In genomic region chr5:10233505-10233904, GRCh38 we compare ENCODE assay signal across 10 cellular contexts. TPM values are rescaled to one million over a fixed set of nuclear protein-coding genes. Genes with fewer than 3 reads are reported as not detected.
DNase-seq lines count a peak whose midpoint lies in the region; ATAC-seq and TF ChIP-seq lines count a peak whose summit lies in the region.
"Had no signal": no experiment of that assay in that cellular context is flagged by ENCODE, and none has a peak within 500 bp of the region (broad histone marks: within the 10 kb centered on the region; RNA-seq: fewer than 3 reads in every experiment).

No MANE protein-coding gene starts in this region.

- H3K9me3 ChIP-seq in PC-9 (ENCODE audit: insufficient read depth, low read depth), result no peaks in the 10 kb centered on the region
- no peaks in the 10 kb centered on the region for H3K9me3 ChIP-seq in smooth muscle cell (replicated peaks; ENCODE audit: low read depth)
- H3K9me3 ChIP-seq: BLaER1 treated with 17β-estradiol and CSF1 and Interleukin-3, amounts not matched to agents 10 nM and 100 nM had no signal

- H3K27me3 ChIP-seq in PC-9 (ENCODE audit: insufficient read depth, low read depth) (no peaks in the 10 kb centered on the region), smooth muscle cell (ENCODE audit: low read depth) (no peaks in the 10 kb centered on the region)
- H3K27me3 ChIP-seq: BLaER1 treated with 17β-estradiol and CSF1 and Interleukin-3, amounts not matched to agents 10 nM and 100 nM had no signal

- H2AFZ ChIP-seq in PC-9, result peak overlapping the region; percentile 39
- no peak overlapping the region for H2AFZ ChIP-seq in smooth muscle cell (ENCODE audit: low read depth)

- CTCF ChIA-PET in PC-9 (lab: Charles Lee), result interaction anchor here (0.6 kb wide), 1 partner anchor 87 kb away, joined by 3 read pairs; no protein-coding TSS in a partner anchor

- no peak for ATAC-seq in naive thymus-derived CD8-positive, alpha-beta T cell
- no peak for ATAC-seq in HG02840 (IDR thresholded peaks at IDR 0.05; ENCODE audit: low FRiP score, unreplicated experiment)

- H3K9me2 ChIP-seq in PC-9 (ENCODE audit: insufficient read depth), result no peaks in the 10 kb centered on the region; the same call in 1 of the 2 replicates

- no peak overlapping the region for H3K9ac ChIP-seq in smooth muscle cell (ENCODE audit: low read depth)
- H3K9ac ChIP-seq: BLaER1 treated with 17β-estradiol and CSF1 and Interleukin-3, amounts not matched to agents 10 nM and 100 nM had no signal

- H4K20me1 ChIP-seq in PC-9 (ENCODE audit: insufficient read depth) (no peaks in the 10 kb centered on the region), smooth muscle cell (ENCODE audit: low read depth) (no peaks in the 10 kb centered on the region)

- H3K9me3 Mint-ChIP-seq in naive thymus-derived CD8-positive, alpha-beta T cell, result no peaks in the 10 kb centered on the region
- H3K9me3 Mint-ChIP-seq: stimulated activated naive CD8-positive, alpha-beta T cell treated with anti-CD3 and anti-CD28 coated beads, Interleukin-15, Interleukin-2, amounts not matched to agents 100 ng/mL and 50 ng/mL, for 24 hours had no signal

- no peaks in the 10 kb centered on the region for H3K27me3 Mint-ChIP-seq in naive thymus-derived CD8-positive, alpha-beta T cell
- H3K27me3 Mint-ChIP-seq: stimulated activated naive CD8-positive, alpha-beta T cell treated with anti-CD3 and anti-CD28 coated beads, Interleukin-15, Interleukin-2, amounts not matched to agents 100 ng/mL and 50 ng/mL, for 24 hours had no signal

- H3K4me1 Mint-ChIP-seq in naive thymus-derived CD8-positive, alpha-beta T cell, result peaks cover 0 to 5% (median 0%) of the 10 kb centered on the region in 4 donors

- H3K79me2 ChIP-seq in PC-9 (ENCODE audit: low read depth), result no peaks in the 10 kb centered on the region
- H3K79me2 ChIP-seq in smooth muscle cell (ENCODE audit: low read depth), result no peaks in the 10 kb centered on the region

- no TSS peak for BruUV-seq in PC-9 (replicated peaks; lab: Mats Ljungman, UMichigan)

- H3K4me1 ChIP-seq in PC-9 (replicated peaks; ENCODE audit: insufficient read depth), result peaks cover 6% of the 10 kb centered on the region; the same call in 1 of the 2 replicates
- no peaks in the 10 kb centered on the region for H3K4me1 ChIP-seq in smooth muscle cell (ENCODE audit: low read depth)
- H3K4me1 ChIP-seq: BLaER1 treated with 17β-estradiol and CSF1 and Interleukin-3, amounts not matched to agents 10 nM and 100 nM had no signal

- peak; percentile 36; the same call in 1 of the 2 replicates for TF ChIP-seq CTCF in PC-9 (conservative IDR thresholded peaks at IDR 0.05)
- peak; percentile 28 for TF ChIP-seq CTCF in fibroblast of pulmonary artery (IDR thresholded peaks at IDR 0.05; ENCODE audit: low read length, missing control alignments)
- TF ChIP-seq CTCF in smooth muscle cell (IDR thresholded peaks at IDR 0.05; ENCODE audit: borderline replicate concordance, insufficient read depth, poor library complexity, severe bottlenecking), result peak; percentile 41

- H3K36me3 ChIP-seq in PC-9 (ENCODE audit: low read depth) (no peaks in the 10 kb centered on the region), smooth muscle cell (ENCODE audit: low read depth) (no peaks in the 10 kb centered on the region)

- H3K36me3 Mint-ChIP-seq in naive thymus-derived CD8-positive, alpha-beta T cell, result peaks cover 0 to 57% (median 44%) of the 10 kb centered on the region in 3 donors

- H3K4me2 ChIP-seq in PC-9 (peak overlapping the region; percentile 5; the same call in 1 of the 2 replicates), smooth muscle cell (no peak overlapping the region)
- H3K4me2 ChIP-seq: BLaER1 treated with 17β-estradiol and CSF1 and Interleukin-3, amounts not matched to agents 10 nM and 100 nM had no signal

- H3F3A ChIP-seq in PC-9 (ENCODE audit: insufficient read depth, low read depth), result peaks cover 6% of the 10 kb centered on the region; the same call in 1 of the 2 replicates
- H3F3A ChIP-seq in smooth muscle cell (ENCODE audit: low read depth), result no peaks in the 10 kb centered on the region

- H3K4me3 ChIP-seq in PC-9 (no peak overlapping the region), fibroblast of pulmonary artery (replicated peaks; ENCODE audit: low read depth, low read length) (no peak overlapping the region), smooth muscle cell (no peak overlapping the region)
- H3K4me3 ChIP-seq: BLaER1 treated with 17β-estradiol and CSF1 and Interleukin-3, amounts not matched to agents 10 nM and 100 nM had no signal

- peak in 2 of 3 experiments; percentile 26 to 60 for DNase-seq in NCI-H1417 (lab: John Stamatoyannopoulos, UW)
- DNase-seq in NCI-H1417 treated with DMSO at 0.1 percent for 48 hours (lab: John Stamatoyannopoulos, UW), result no peak
- peak; percentile 61 to 76 for DNase-seq in PC-9
- DNase-seq in fibroblast of pulmonary artery (ENCODE audit: low read depth), result peak; percentile 80
- DNase-seq in smooth muscle cell (lab: John Stamatoyannopoulos, UW; ENCODE audit: unreplicated experiment), result peak; percentile 5
- DNase-seq in naive thymus-derived CD8-positive, alpha-beta T cell, result no peak
- DNase-seq in stimulated activated CD4-positive, alpha-beta T cell treated with anti-CD3 and anti-CD28 coated beads, Interleukin-4, amount 100 ng/mL, for 4 hours, result no peak

- POLR2A ChIA-PET in PC-9 (lab: Charles Lee; ENCODE audit: unreplicated experiment), result no interaction called here
- POLR2A ChIA-PET in naive thymus-derived CD8-positive, alpha-beta T cell (lab: Charles Lee), result no interaction called here

- H3K27ac ChIP-seq in PC-9 (peak overlapping the region; percentile 9; the same call in 1 of the 2 replicates), smooth muscle cell (ENCODE audit: low read depth) (no peak overlapping the region)
- H3K27ac ChIP-seq: BLaER1 treated with 17β-estradiol and CSF1 and Interleukin-3, amounts not matched to agents 10 nM and 100 nM had no signal

- no peak overlapping the region for H3K27ac Mint-ChIP-seq in naive thymus-derived CD8-positive, alpha-beta T cell
- H3K27ac Mint-ChIP-seq: stimulated activated naive CD8-positive, alpha-beta T cell treated with anti-CD3 and anti-CD28 coated beads, Interleukin-15, Interleukin-2, amounts not matched to agents 100 ng/mL and 50 ng/mL, for 24 hours had no signal

- 44% methylated on average over 7 of the region's 7 CpGs for WGBS in smooth muscle cell (ENCODE audit: low lambda C conversion rate)

- intact Hi-C loops in PC-9 (cut with micrococcal nuclease; ENCODE audit: unreplicated experiment), result no loop called here

- H3K4me3 Mint-ChIP-seq in naive thymus-derived CD8-positive, alpha-beta T cell, result no peak overlapping the region
- H3K4me3 Mint-ChIP-seq: stimulated activated naive CD8-positive, alpha-beta T cell treated with anti-CD3 and anti-CD28 coated beads, Interleukin-15, Interleukin-2, amounts not matched to agents 100 ng/mL and 50 ng/mL, for 24 hours had no signal

RNA-seq across cellular contexts. Expression of gene ATPSCKMT, which starts 16.2 kb away (rescaled TPM):
- total RNA-seq in PC-9 (2021) (36.4 and 51.4 TPM in 2 replicates), smooth muscle cell (15.8 and 20.1 TPM in 2 replicates)
- 6.9 and 9.8 TPM in 2 replicates for polyA plus RNA-seq in smooth muscle cell
- 10 to 100 TPM; 16.8 to 20.7 TPM for total RNA-seq in naive thymus-derived CD8-positive, alpha-beta T cell
- 10 to 100 TPM; 10.1 to 18.3 (median 14.3) TPM for polyA plus RNA-seq in naive thymus-derived CD8-positive, alpha-beta T cell

RNA-seq across cellular contexts. Expression of gene CCT5, which starts 16.6 kb away (rescaled TPM):
- total RNA-seq in PC-9 (2021), result 658 and 831 TPM in 2 replicates
- total RNA-seq in smooth muscle cell, result 188 and 198 TPM in 2 replicates
- polyA plus RNA-seq in smooth muscle cell, result 146 and 172 TPM in 2 replicates
- total RNA-seq in naive thymus-derived CD8-positive, alpha-beta T cell, result 100 to 1,000 TPM; 103 to 116 TPM
- 100 to 1,000 TPM; 195 to 216 (median 196) TPM for polyA plus RNA-seq in naive thymus-derived CD8-positive, alpha-beta T cell

Comparison
In these comparisons a context has a peak if more than half of its experiments do, and no peak if none do; other contexts are left out.
1. DNase-seq: peak in NCI-H1417 (2 of 3), PC-9 (2 of 2), fibroblast of pulmonary artery (single experiment) and smooth muscle cell (single experiment); none in NCI-H1417 treated with DMSO at 0.1 percent for 48 hours (single experiment), naive thymus-derived CD8-positive, alpha-beta T cell (0 of 10) and stimulated activated CD4-positive, alpha-beta T cell treated with anti-CD3 and anti-CD28 coated beads, Interleukin-4, amount 100 ng/mL, for 4 hours (0 of 2).
2. Peak in every context shown above with its lines, with median percentiles within 50 percentile points of each other: CTCF ChIP-seq.